2 cellular contexts compared by ENCODE assay signal in the genomic region with DNA sequence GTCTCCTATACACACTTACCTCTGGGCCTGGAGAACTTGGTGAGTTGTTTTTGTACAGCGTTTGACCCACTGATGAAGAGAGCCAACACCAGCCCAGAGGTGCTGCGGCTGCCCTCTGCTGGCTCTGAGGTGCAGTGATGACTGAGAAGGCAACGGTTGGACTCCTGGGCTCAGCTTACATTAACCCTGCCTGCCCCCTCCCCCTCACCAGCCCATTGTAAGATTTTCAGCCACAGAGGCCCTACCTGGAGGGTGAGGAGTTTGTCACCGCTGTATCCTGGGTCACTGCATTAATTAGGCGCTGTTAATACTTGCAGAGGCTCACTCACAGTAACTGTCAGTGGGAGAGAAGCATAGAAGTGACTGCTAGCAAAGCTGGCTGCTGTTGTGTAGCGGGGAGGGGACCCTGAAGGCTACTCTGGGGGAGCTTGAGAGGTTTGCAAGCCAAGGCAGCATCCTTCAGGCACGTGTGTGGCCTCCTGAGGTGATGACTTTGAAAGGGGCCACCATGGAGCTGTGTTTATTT.
TF ChIP-seq lines count a peak whose summit lies in the region.

No MANE protein-coding gene starts in this region.

TF ChIP-seq in HEK293T, 16 proteins besides CTCF, POLR2A, EP300 and RAD21:
- TF ChIP-seq ARNT (IDR thresholded peaks at IDR 0.05) (no peak), FOXM1 (IDR thresholded peaks at IDR 0.05; ENCODE audit: borderline replicate concordance) (no peak), SP1 (IDR thresholded peaks at IDR 0.05) (no peak), ZNF384 (IDR thresholded peaks at IDR 0.05) (no peak), HDGF (IDR thresholded peaks at IDR 0.05; ENCODE audit: borderline replicate concordance) (no peak), FOXA1 (IDR thresholded peaks at IDR 0.05) (no peak), FOXK2 (IDR thresholded peaks at IDR 0.05) (no peak), CTBP1 (IDR thresholded peaks at IDR 0.05; ENCODE audit: borderline replicate concordance) (no peak), TARDBP (IDR thresholded peaks at IDR 0.05) (no peak), L3MBTL2 (conservative IDR thresholded peaks at IDR 0.05) (no peak), ELF4 (IDR thresholded peaks at IDR 0.05) (no peak), BHLHE40 (IDR thresholded peaks at IDR 0.05; ENCODE audit: borderline replicate concordance) (no peak)
- TF ChIP-seq, protein P1, sequence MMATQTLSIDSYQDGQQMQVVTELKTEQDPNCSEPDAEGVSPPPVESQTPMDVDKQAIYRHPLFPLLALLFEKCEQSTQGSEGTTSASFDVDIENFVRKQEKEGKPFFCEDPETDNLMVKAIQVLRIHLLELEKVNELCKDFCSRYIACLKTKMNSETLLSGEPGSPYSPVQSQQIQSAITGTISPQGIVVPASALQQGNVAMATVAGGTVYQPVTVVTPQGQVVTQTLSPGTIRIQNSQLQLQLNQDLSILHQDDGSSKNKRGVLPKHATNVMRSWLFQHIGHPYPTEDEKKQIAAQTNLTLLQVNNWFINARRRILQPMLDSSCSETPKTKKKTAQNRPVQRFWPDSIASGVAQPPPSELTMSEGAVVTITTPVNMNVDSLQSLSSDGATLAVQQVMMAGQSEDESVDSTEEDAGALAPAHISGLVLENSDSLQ (IDR thresholded peaks at IDR 0.05) = no peak
TF ChIP-seq in HEK293T: peak in this region for 0.

TF ChIP-seq in endothelial cell of umbilical vein, 7 proteins besides CTCF, POLR2A, EP300 and RAD21:
- TF ChIP-seq FOS (IDR thresholded peaks at IDR 0.05; ENCODE audit: borderline replicate concordance, insufficient read depth, low read length) = no peak
